Comparison of ENCODE assay signal across 28 cellular contexts in genomic region chr18:67924656-67925055, GRCh38.
"Had no signal": no experiment of that assay in that cellular context is flagged by ENCODE, and none has a peak within 500 bp of the region (broad histone marks: within the 10 kb centered on the region; RNA-seq: fewer than 3 reads in every experiment).

No MANE protein-coding gene starts in this region.

- H3K79me2 ChIP-seq: hepatocyte had no signal

- H3K36me3 ChIP-seq: ascending aorta, cardiac muscle cell, colonic mucosa, esophagus muscularis mucosa, gastroesophageal sphincter, heart right ventricle had no signal

- H3K4me3 ChIP-seq: ascending aorta, cardiac muscle cell, colonic mucosa, esophagus muscularis mucosa, gastroesophageal sphincter, heart right ventricle, hepatocyte had no signal

- H3K27me3 ChIP-seq: ascending aorta, cardiac muscle cell, colonic mucosa, esophagus muscularis mucosa, gastroesophageal sphincter, heart right ventricle, hepatocyte had no signal

- H3K4me2 ChIP-seq: hepatocyte had no signal

- ATAC-seq: activated naive CD4-positive, alpha-beta T cell treated with anti-CD3 and anti-CD28 coated beads, Interleukin-2, amount 50 U/mL, for 72 hours; activated T-cell treated with anti-CD3 and anti-CD28 coated beads, Interleukin-2, amount 50 U/mL, for 72 hours; gastroesophageal sphincter; heart right ventricle had no signal

- H3K27ac ChIP-seq: ascending aorta, cardiac muscle cell, colonic mucosa, esophagus muscularis mucosa, gastroesophageal sphincter, heart right ventricle, hepatocyte had no signal

- DNase-seq: activated CD4-positive, alpha-beta memory T cell treated with anti-CD3 and anti-CD28 coated beads, Interleukin-2, amount 10 ng/mL, durations not matched to agents 7 days and 5 days; activated CD4-positive, alpha-beta T cell treated with anti-CD3 and anti-CD28 coated beads for 1 hour; activated CD4-positive, alpha-beta T cell treated with anti-CD3 and anti-CD28 coated beads for 4 hours; activated CD4-positive, alpha-beta T cell treated with anti-CD3 and anti-CD28 coated beads, Interleukin-2, amount 10 ng/mL, durations not matched to agents 7 days and 5 days; activated CD4-positive, alpha-beta T cell treated with anti-CD3 and anti-CD28 coated beads, Interleukin-2, amount 50 U/mL, for 4 hours; activated CD4-positive, CD25-positive, alpha-beta regulatory T cell; activated CD8-positive, alpha-beta memory T cell treated with anti-CD3 and anti-CD28 coated beads, Interleukin-2, amount 50 U/mL, for 48 hours; activated gamma-delta T cell; activated naive CD4-positive, alpha-beta T cell; activated naive CD4-positive, alpha-beta T cell treated with anti-CD3 and anti-CD28 coated beads, Interleukin-2, amount 10 ng/mL, durations not matched to agents 7 days and 5 days; activated naive CD8-positive, alpha-beta T cell treated with anti-CD3 and anti-CD28 coated beads, Interleukin-2, amount 10 ng/mL, durations not matched to agents 7 days and 5 days; activated T-cell treated with anti-CD3 and anti-CD28 coated beads for 4 hours; activated T-cell treated with anti-CD3 and anti-CD28 coated beads, Interleukin-2, amount 50 U/mL, for 24 hours; activated T-cell treated with anti-CD3 and anti-CD28 coated beads, Interleukin-2, amount 50 U/mL, for 72 hours; central memory CD4-positive, alpha-beta T cell; cerebellar nuclear complex; colonic mucosa; effector CD8-positive, alpha-beta T cell; erythroblast; foreskin melanocyte; heart right ventricle; T-helper 2 cell had no signal

- H3K9me3 ChIP-seq: ascending aorta, colonic mucosa, esophagus muscularis mucosa, gastroesophageal sphincter, heart right ventricle had no signal

- H2AFZ ChIP-seq: hepatocyte had no signal

- H3K4me1 ChIP-seq: ascending aorta, colonic mucosa, esophagus muscularis mucosa, gastroesophageal sphincter, heart right ventricle had no signal
